In genomic region chr10:109982123-109982522, GRCh38 we compare ENCODE assay signal across 2 cellular contexts.
TF ChIP-seq lines count a peak whose summit lies in the region.

No MANE protein-coding gene starts in this region.

TF ChIP-seq in liver, 16 proteins besides CTCF, POLR2A, EP300 and RAD21 (continued from another document):
- TF ChIP-seq REST (IDR thresholded peaks at IDR 0.05) (no peak), FOXA2 (IDR thresholded peaks at IDR 0.05) (no peak), FOXA1 (IDR thresholded peaks at IDR 0.05) (no peak), ZBTB33 (IDR thresholded peaks at IDR 0.05) (no peak), ATF3 (IDR thresholded peaks at IDR 0.05) (no peak), TAF1 (conservative IDR thresholded peaks at IDR 0.05) (no peak), GABPA (IDR thresholded peaks at IDR 0.05 in 1 of 2, conservative IDR thresholded peaks at IDR 0.05 in 1 of 2) (no peak), YY1 (IDR thresholded peaks at IDR 0.05) (no peak), EGR1 (IDR thresholded peaks at IDR 0.05; ENCODE audit: low read depth in 2 of 2) (no peak), SP1 (IDR thresholded peaks at IDR 0.05) (no peak), MAX (IDR thresholded peaks at IDR 0.05) (no peak), RXRA (IDR thresholded peaks at IDR 0.05) (no peak)
TF ChIP-seq in liver: peak in this region for 0.

TF ChIP-seq in HepG2, 621 proteins besides CTCF, POLR2A, EP300 and RAD21 (continued from another document):
- TF ChIP-seq KLF9 (CRISPR knock-in tag; IDR thresholded peaks at IDR 0.05; ENCODE audit: low read depth), result no peak
- no peak for TF ChIP-seq ZNF552 (CRISPR knock-in tag; IDR thresholded peaks at IDR 0.05; ENCODE audit: borderline replicate concordance)
- TF ChIP-seq ZNF546 (CRISPR knock-in tag; conservative IDR thresholded peaks at IDR 0.05), result no peak
- no peak for TF ChIP-seq PLRG1 (conservative IDR thresholded peaks at IDR 0.05)
- TF ChIP-seq HNRNPH1 (optimal IDR thresholded peaks at IDR 0.05; ENCODE audit: low read depth, low read length), result no peak
- TF ChIP-seq CSRNP1 (CRISPR knock-in tag; IDR thresholded peaks at IDR 0.05), result no peak
- no peak for TF ChIP-seq CAMTA2 (CRISPR knock-in tag; IDR thresholded peaks at IDR 0.05; ENCODE audit: borderline replicate concordance)
- no peak for TF ChIP-seq ZBED4 (CRISPR knock-in tag; IDR thresholded peaks at IDR 0.05; ENCODE audit: borderline replicate concordance)
- TF ChIP-seq ZNF264 (CRISPR knock-in tag; IDR thresholded peaks at IDR 0.05), result no peak
- no peak for TF ChIP-seq ZNF414 (CRISPR knock-in tag; IDR thresholded peaks at IDR 0.05)
